In genomic region chr7:122951006-122951405, GRCh38 we compare ENCODE assay signal across 1 cellular context.
TF ChIP-seq lines count a peak whose summit lies in the region.

No MANE protein-coding gene starts in this region.

TF ChIP-seq in GM23338, 12 proteins besides CTCF, POLR2A, EP300 and RAD21 (continued from another document):
- TF ChIP-seq ZNF462 (CRISPR knock-in tag; IDR thresholded peaks at IDR 0.05) (no peak), REST (IDR thresholded peaks at IDR 0.05; ENCODE audit: unreplicated experiment) (no peak), CREB1 (CRISPR knock-in tag; IDR thresholded peaks at IDR 0.05; ENCODE audit: low read depth) (no peak)
